ENCODE assay signal across 11 cellular contexts in the genomic region with DNA sequence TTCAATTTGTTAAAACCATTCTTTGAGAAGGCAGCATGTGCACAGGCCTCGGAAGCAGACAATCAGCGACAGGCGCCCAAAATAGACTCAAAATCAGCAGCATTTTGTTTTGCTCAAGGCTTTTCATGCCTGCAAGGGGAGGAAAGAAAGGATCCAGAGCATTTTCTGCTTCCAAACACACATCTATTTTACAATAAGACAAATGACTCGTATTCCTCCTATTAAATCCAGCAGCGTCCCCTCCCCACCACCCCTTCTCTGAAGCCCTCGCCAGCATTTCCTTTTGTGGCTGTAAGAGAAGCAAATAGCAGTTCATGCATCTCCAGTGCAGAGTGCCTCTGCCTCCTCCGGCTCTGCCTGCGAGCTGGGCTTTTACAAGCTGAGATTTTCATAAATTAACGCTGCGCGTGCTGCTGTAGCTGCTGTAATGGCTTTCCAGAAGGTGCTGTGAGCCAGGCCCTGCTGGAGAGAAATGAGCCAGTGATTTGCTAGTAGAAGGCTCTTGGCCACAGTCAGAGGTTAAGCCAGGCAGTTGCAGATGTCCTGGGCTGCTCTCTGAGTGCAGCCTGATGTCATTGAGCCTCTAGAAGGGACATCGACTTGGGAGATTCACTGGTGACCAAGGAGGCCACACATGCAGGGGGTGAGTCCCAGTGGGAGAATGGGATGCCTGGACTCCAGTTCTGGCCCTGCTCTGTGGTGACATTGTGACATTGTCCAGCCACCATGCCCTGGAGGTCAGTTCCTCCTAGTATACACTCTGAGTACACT.
DNase-seq lines count a peak whose midpoint lies in the region; ATAC-seq and TF ChIP-seq lines count a peak whose summit lies in the region.
"Had no signal": no experiment of that assay in that cellular context is flagged by ENCODE, and none has a peak within 500 bp of the region (broad histone marks: within the 10 kb centered on the region; RNA-seq: fewer than 3 reads in every experiment).

No MANE protein-coding gene starts in this region.

- H3K27ac ChIP-seq in breast epithelium, result peak overlapping the region; percentile 22 to 72
- no peak overlapping the region for H3K27ac ChIP-seq in mammary epithelial cell (ENCODE audit: insufficient read depth, low read depth, low read length)
- peak overlapping the region; percentile 91 for H3K27ac ChIP-seq in neural cell (ENCODE audit: low read length)
- H3K27ac ChIP-seq: SK-N-MC had no signal

- CTCF ChIA-PET in mammary epithelial cell (lab: Charles Lee; ENCODE audit: low non-redundant PET), result no interaction called here
- CTCF ChIA-PET in activated CD4-positive, alpha-beta memory T cell treated with anti-CD3 and anti-CD28 coated beads for 36 hours (lab: Charles Lee), result interaction anchor here (1.0 kb wide), 1 partner anchor 13 kb away, joined by 5 read pairs; no protein-coding TSS in a partner anchor

- in situ Hi-C loops in mammary epithelial cell (cut with MboI; ENCODE audit: low sequenced_read_pairs in 2 of 2), result no loop called here

- TF ChIP-seq EP300 in neural cell (conservative IDR thresholded peaks at IDR 0.05; ENCODE audit: poor library complexity, severe bottlenecking), result peak; percentile 67

- H3K36me3 ChIP-seq in breast epithelium, result no peaks in the 10 kb centered on the region
- H3K36me3 ChIP-seq in mammary epithelial cell (ENCODE audit: insufficient read depth, low read length), result no peaks in the 10 kb centered on the region
- no peaks in the 10 kb centered on the region for H3K36me3 ChIP-seq in neural cell (ENCODE audit: insufficient read depth, low read length)

- no peak overlapping the region for H3K4me3 ChIP-seq in breast epithelium
- no peak overlapping the region for H3K4me3 ChIP-seq in mammary epithelial cell (replicated peaks in 1 of 3; ENCODE audit: insufficient read depth in 1 of 3, low read depth in 2 of 3, low read length in 3 of 3)
- peak overlapping the region; percentile 15 for H3K4me3 ChIP-seq in fibroblast of pulmonary artery (replicated peaks; ENCODE audit: low read depth, low read length)
- peak overlapping the region; percentile 39 for H3K4me3 ChIP-seq in neural cell (ENCODE audit: low read length)
- H3K4me3 ChIP-seq: SK-N-MC had no signal

- no peaks in the 10 kb centered on the region for H3K4me1 Mint-ChIP-seq in activated CD4-positive, alpha-beta memory T cell treated with anti-CD3 and anti-CD28 coated beads for 36 hours (ENCODE audit: low read depth)
- H3K4me1 Mint-ChIP-seq: activated naive CD8-positive, alpha-beta T cell treated with anti-CD3 and anti-CD28 coated beads for 36 hours had no signal

- 71% methylated on average over 8 of the region's 12 CpGs for WGBS in mammary epithelial cell (ENCODE audit: low coverage, missing lambda C conversion rate)

- H3K9me3 Mint-ChIP-seq in activated CD4-positive, alpha-beta memory T cell treated with anti-CD3 and anti-CD28 coated beads for 36 hours, result peaks cover 2% of the 10 kb centered on the region

- H3K9ac ChIP-seq in mammary epithelial cell (ENCODE audit: insufficient read depth, low read length), result no peak overlapping the region
- H3K9ac ChIP-seq in neural cell (ENCODE audit: low read length), result peak overlapping the region; percentile 69

- H3K4me2 ChIP-seq in mammary epithelial cell (ENCODE audit: insufficient read depth, low read depth, low read length) (no peak overlapping the region), neural cell (ENCODE audit: low read length) (peak overlapping the region; percentile 67)

- BruUV-seq in mammary epithelial cell (replicated peaks; lab: Mats Ljungman, UMichigan), result no TSS peak

- no peaks in the 10 kb centered on the region for H3K9me2 ChIP-seq in neural cell (ENCODE audit: insufficient read depth, low read length)

- TF ChIP-seq RAD21 in neural cell (conservative IDR thresholded peaks at IDR 0.05), result peak; percentile 62

- H3K4me1 ChIP-seq in breast epithelium, result peaks cover 0 to 5% of the 10 kb centered on the region in 2 donors
- H3K4me1 ChIP-seq in mammary epithelial cell (ENCODE audit: insufficient read depth, low read length), result no peaks in the 10 kb centered on the region

- DNase-seq in breast epithelium (ENCODE audit: low spot score in 2 of 2), result no peak
- DNase-seq in mammary epithelial cell, result no peak
- DNase-seq in fibroblast of pulmonary artery (ENCODE audit: low read depth), result peak; percentile 88
- DNase-seq in AML-193 (lab: John Stamatoyannopoulos, UW), result no peak
- DNase-seq in germinal center (ENCODE audit: low spot score), result no peak
- no peak for DNase-seq in activated CD4-positive, alpha-beta memory T cell treated with anti-CD3 and anti-CD28 coated beads for 36 hours
- DNase-seq: activated naive CD8-positive, alpha-beta T cell treated with anti-CD3 and anti-CD28 coated beads for 36 hours; nephron progenitor cell had no signal

- no peak overlapping the region for H3K4me3 Mint-ChIP-seq in activated CD4-positive, alpha-beta memory T cell treated with anti-CD3 and anti-CD28 coated beads for 36 hours
- H3K4me3 Mint-ChIP-seq: activated naive CD8-positive, alpha-beta T cell treated with anti-CD3 and anti-CD28 coated beads for 36 hours; nephron progenitor cell had no signal

- H3K27me3 ChIP-seq in breast epithelium (no peaks in the 10 kb centered on the region), mammary epithelial cell (ENCODE audit: insufficient read depth, low read length) (no peaks in the 10 kb centered on the region), neural cell (ENCODE audit: insufficient read depth, low read depth, low read length) (no peaks in the 10 kb centered on the region)

- dilution Hi-C loops in mammary epithelial cell (cut with HindIII; ENCODE audit: low sequenced_read_pairs), result no loop called here

- no peaks in the 10 kb centered on the region for H3K27me3 Mint-ChIP-seq in activated CD4-positive, alpha-beta memory T cell treated with anti-CD3 and anti-CD28 coated beads for 36 hours
- H3K27me3 Mint-ChIP-seq: activated naive CD8-positive, alpha-beta T cell treated with anti-CD3 and anti-CD28 coated beads for 36 hours had no signal

- ATAC-seq in GM18867 (IDR thresholded peaks at IDR 0.05; ENCODE audit: unreplicated experiment), result no peak

- intact Hi-C loops in breast epithelium (cut with DNase I; ENCODE audit: low total_unique reads), result no loop called here
- intact Hi-C loops in mammary epithelial cell (cut with micrococcal nuclease), result no loop called here
- intact Hi-C loops in activated CD4-positive, alpha-beta memory T cell treated with anti-CD3 and anti-CD28 coated beads for 36 hours (cut with micrococcal nuclease), result no loop called here

- TF ChIP-seq POLR2A in breast epithelium (IDR thresholded peaks at IDR 0.05), result no peak

- no peaks in the 10 kb centered on the region for H3K36me3 Mint-ChIP-seq in activated CD4-positive, alpha-beta memory T cell treated with anti-CD3 and anti-CD28 coated beads for 36 hours
- H3K36me3 Mint-ChIP-seq: activated naive CD8-positive, alpha-beta T cell treated with anti-CD3 and anti-CD28 coated beads for 36 hours had no signal

- H2AFZ ChIP-seq in mammary epithelial cell (ENCODE audit: low read depth, low read length) (no peak overlapping the region), neural cell (ENCODE audit: low read depth, low read length) (peak overlapping the region; percentile 69)

- TF ChIP-seq CTCF in breast epithelium (IDR thresholded peaks at IDR 0.05), result no peak
- TF ChIP-seq CTCF in mammary epithelial cell (conservative IDR thresholded peaks at IDR 0.05 in 1 of 2, IDR thresholded peaks at IDR 0.05 in 1 of 2; ENCODE audit: extremely low read depth in 1 of 2, insufficient read depth in 1 of 2, low read depth in 1 of 2, low read length in 2 of 2), result no peak
- no peak for TF ChIP-seq CTCF in fibroblast of pulmonary artery (IDR thresholded peaks at IDR 0.05; ENCODE audit: low read length, missing control alignments)
- peak; percentile 18 for TF ChIP-seq CTCF in neural cell (IDR thresholded peaks at IDR 0.05; ENCODE audit: poor library complexity, severe bottlenecking)

- no peaks in the 10 kb centered on the region for H3K79me2 ChIP-seq in mammary epithelial cell (ENCODE audit: insufficient read depth, low read length)
- no peaks in the 10 kb centered on the region for H3K79me2 ChIP-seq in neural cell (replicated peaks; ENCODE audit: insufficient read depth, low read length)

- H3K27ac Mint-ChIP-seq in activated CD4-positive, alpha-beta memory T cell treated with anti-CD3 and anti-CD28 coated beads for 36 hours, result no peak overlapping the region
- H3K27ac Mint-ChIP-seq: activated naive CD8-positive, alpha-beta T cell treated with anti-CD3 and anti-CD28 coated beads for 36 hours; nephron progenitor cell had no signal

- peaks cover 3% of the 10 kb centered on the region for H3F3A ChIP-seq in neural cell (ENCODE audit: insufficient read depth, low read length, poor library complexity, severe bottlenecking)

- POLR2A ChIA-PET in activated CD4-positive, alpha-beta memory T cell treated with anti-CD3 and anti-CD28 coated beads for 36 hours (lab: Charles Lee), result no interaction called here

- H3K9me3 ChIP-seq in breast epithelium, result no peaks in the 10 kb centered on the region
- H3K9me3 ChIP-seq in mammary epithelial cell (replicated peaks; ENCODE audit: insufficient read depth, low read length), result no peaks in the 10 kb centered on the region
- no peaks in the 10 kb centered on the region for H3K9me3 ChIP-seq in neural cell (ENCODE audit: low read length)

- H4K20me1 ChIP-seq in mammary epithelial cell (ENCODE audit: insufficient read depth, low read length) (no peaks in the 10 kb centered on the region), neural cell (ENCODE audit: insufficient read depth) (no peaks in the 10 kb centered on the region)

TF ChIP-seq in neural cell, 6 proteins besides CTCF, POLR2A, EP300 and RAD21 (continues in another document):
- TF ChIP-seq MXI1 (conservative IDR thresholded peaks at IDR 0.05; ENCODE audit: poor library complexity, severe bottlenecking) (no peak), EZH2 (IDR thresholded peaks at IDR 0.05; ENCODE audit: borderline replicate concordance, insufficient read depth, low read length, poor library complexity, severe bottlenecking) (no peak), SMC3 (conservative IDR thresholded peaks at IDR 0.05; ENCODE audit: poor library complexity) (peak; percentile 56)

Comparison
In these comparisons a context has a peak if more than half of its experiments do, and no peak if none do; other contexts are left out.
1. H3K4me3 ChIP-seq: peak in fibroblast of pulmonary artery (single experiment) and neural cell (single experiment); none in breast epithelium (0 of 3) and mammary epithelial cell (0 of 3).